In genomic region chr14:20454359-20454644, GRCh38 we compare ENCODE assay signal across 6 cellular contexts. TPM values are rescaled to one million over a fixed set of nuclear protein-coding genes. Genes with fewer than 3 reads are reported as not detected.
DNase-seq lines count a peak whose midpoint lies in the region; ATAC-seq and TF ChIP-seq lines count a peak whose summit lies in the region.

No MANE protein-coding gene starts in this region.

- H3K4me1 ChIP-seq in NT2/D1 (ENCODE audit: insufficient read depth, insufficient read length) (peaks cover 9% of the 10 kb centered on the region), stomach (peaks cover 28 to 57% (median 50%) of the 10 kb centered on the region in 4 donors)

- intact Hi-C loops in stomach (cut with DNase I; ENCODE audit: low total_unique reads), result no loop called here

- peaks cover 71% of the 10 kb centered on the region for H3K36me3 ChIP-seq in NT2/D1 (ENCODE audit: insufficient read depth, insufficient read length, low read length)
- H3K36me3 ChIP-seq in stomach, result peaks cover 49 to 67% (median 63%) of the 10 kb centered on the region in 4 donors

- no peak for TF ChIP-seq EP300 in stomach (IDR thresholded peaks at IDR 0.05)

- H3K27ac ChIP-seq in stomach, result peak overlapping the region; percentile 90 to 96 (median 95)

- no peak for TF ChIP-seq CTCF in fibroblast of mammary gland (conservative IDR thresholded peaks at IDR 0.05; ENCODE audit: control insufficient read depth, insufficient read depth, low read depth, low read length)
- no peak for TF ChIP-seq CTCF in stomach (IDR thresholded peaks at IDR 0.05)

- H3K9ac ChIP-seq in NT2/D1 (ENCODE audit: insufficient read length, low read depth), result peak overlapping the region; percentile 96

- no peaks in the 10 kb centered on the region for H3K27me3 ChIP-seq in NT2/D1 (ENCODE audit: insufficient read depth, insufficient read length)
- H3K27me3 ChIP-seq in stomach, result no peaks in the 10 kb centered on the region

- H3K9me3 ChIP-seq in NT2/D1 (ENCODE audit: insufficient read depth, low read length) (no peaks in the 10 kb centered on the region), stomach (no peaks in the 10 kb centered on the region)

- no peak for DNase-seq in NT2/D1 (ENCODE audit: low read depth, low spot score)
- peak; percentile 80 for DNase-seq in fibroblast of mammary gland (ENCODE audit: low read depth)
- peak; percentile 88 for DNase-seq in stomach
- no peak for DNase-seq in DMS53 treated with DMSO at 0.1 percent for 48 hours (lab: John Stamatoyannopoulos, UW; ENCODE audit: unreplicated experiment)

- H3K4me3 ChIP-seq in NT2/D1 (ENCODE audit: insufficient read length, low read depth) (peak overlapping the region; percentile 94), fibroblast of mammary gland (ENCODE audit: control insufficient read depth, low read depth, low read length) (peak overlapping the region; percentile 96), stomach (peak overlapping the region; percentile 68 to 83 (median 74))

- 0 to 1% (median 0%) methylated on average over 12 to 17 of the region's 17 CpGs for WGBS in stomach, 5 donors

- ATAC-seq in GM18508 (IDR thresholded peaks at IDR 0.05; ENCODE audit: insufficient read depth, unreplicated experiment), result peak; percentile 29
- peak; percentile 35 for ATAC-seq in HG02938 (IDR thresholded peaks at IDR 0.05; ENCODE audit: unreplicated experiment)

- TF ChIP-seq POLR2A in stomach (IDR thresholded peaks at IDR 0.05), result no peak

RNA-seq across cellular contexts. Expression of gene OSGEP, which starts 0.3 kb away (rescaled TPM):
- 10 to 100 TPM; 29.9 to 71.8 (median 59.7) TPM for total RNA-seq in stomach
- 10 to 100 TPM; 24.7 to 58.5 (median 43.4) TPM for polyA plus RNA-seq in stomach

RNA-seq across cellular contexts. Expression of gene APEX1, which starts 0.7 kb away (rescaled TPM):
- total RNA-seq in stomach, result 100 to 1,000 TPM in 4 of 5 donors, 10 to 100 TPM in 1; 70.1 to 219 (median 149) TPM
- polyA plus RNA-seq in stomach, result 100 to 1,000 TPM; 104 to 148 (median 118) TPM

RNA-seq across cellular contexts. Expression of gene PIP4P1, which starts 6.9 kb away (rescaled TPM):
- total RNA-seq in stomach, result 10 to 100 TPM in 3 of 5 donors, 1 to 10 TPM in 2; 2.0 to 25.6 (median 20.4) TPM
- polyA plus RNA-seq in stomach, result 10 to 100 TPM; 22.6 to 30.5 (median 28.4) TPM

RNA-seq across cellular contexts. Expression of gene PNP, which starts 14.9 kb away (rescaled TPM):
- total RNA-seq in stomach, result 10 to 100 TPM; 11.3 to 47.7 (median 46.0) TPM
- 100 to 1,000 TPM in 1 of 3 donors, 10 to 100 TPM in 2; 36.5 to 125 (median 72.1) TPM for polyA plus RNA-seq in stomach

RNA-seq across cellular contexts. Expression of gene KLHL33, which starts 18.3 kb away (rescaled TPM):
- total RNA-seq in stomach, result 1 to 10 TPM in 1 of 5 donors, under 1 TPM in 2, not detected in 2; under 0.01 to 4.3 (median 0.37) TPM
- under 1 TPM in 2 of 3 donors, not detected in 1; 0.05 to 0.06 TPM for polyA plus RNA-seq in stomach

Comparison
In these comparisons a context has a peak if more than half of its experiments do, and no peak if none do; other contexts are left out.
1. DNase-seq: peak in fibroblast of mammary gland (single experiment) and stomach (single experiment); none in NT2/D1 (single experiment) and DMS53 treated with DMSO at 0.1 percent for 48 hours (single experiment).
2. Peak in every context shown above with its lines, with median percentiles within 50 percentile points of each other: H3K4me3 ChIP-seq.